Comparison of ENCODE assay signal across 8 cellular contexts in the genomic region with DNA sequence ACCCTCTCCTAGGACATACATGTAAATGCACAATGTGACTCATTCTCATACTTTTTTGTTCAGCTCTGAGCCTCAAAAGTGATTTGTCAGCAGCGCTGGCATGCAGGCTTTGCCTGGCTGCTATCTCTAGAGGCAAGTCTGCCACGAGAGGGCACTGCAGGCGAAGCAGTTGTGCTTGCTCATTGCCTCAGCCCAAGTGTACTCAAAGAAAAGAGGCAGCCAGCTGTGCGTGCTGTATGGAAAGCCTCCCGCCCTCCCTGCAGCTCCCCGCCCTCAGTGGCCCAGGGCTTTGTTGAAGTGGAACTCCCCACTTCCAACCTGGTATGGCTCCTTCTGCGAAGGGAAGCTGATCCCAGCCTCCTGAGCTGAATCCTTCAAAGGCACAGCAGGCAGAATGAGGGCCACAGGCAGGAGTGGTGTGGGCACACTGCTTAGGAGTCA. TPM values are rescaled to one million over a fixed set of nuclear protein-coding genes. Genes with fewer than 3 reads are reported as not detected.
A peak's percentile ranks its signal among the peaks of the same experiment; 100 is the strongest.
DNase-seq lines count a peak whose midpoint lies in the region; ATAC-seq lines count a peak whose summit lies in the region.

No MANE protein-coding gene starts in this region.

- peak; percentile 95 for DNase-seq in EL
- peak; percentile 87 to 91 for DNase-seq in NCI-H446 (lab: John Stamatoyannopoulos, UW)
- peak; percentile 68 to 70 for DNase-seq in activated CD4-positive, alpha-beta T cell treated with anti-CD3 and anti-CD28 coated beads for 4 hours
- peak; percentile 83 for DNase-seq in left lobe of liver (ENCODE audit: low spot score)
- DNase-seq in stimulated activated CD4-positive, alpha-beta T cell treated with anti-CD3 and anti-CD28 coated beads, Interleukin-2, amount 100 ng/mL, for 24 hours = peak; percentile 84 to 90

- peak; percentile 45 for ATAC-seq in HG03045 (IDR thresholded peaks at IDR 0.05; ENCODE audit: unreplicated experiment)
- peak; percentile 97 for ATAC-seq in left lobe of liver
- ATAC-seq in HG03175 (IDR thresholded peaks at IDR 0.05; ENCODE audit: unreplicated experiment) = no peak

- peak overlapping the region; percentile 90 for H3K27ac ChIP-seq in cingulate gyrus (ENCODE audit: low read depth, low read length)

RNA-seq across cellular contexts. Expression of a gene that starts 16.3 kb away (rescaled TPM):
- total RNA-seq in left lobe of liver = 18.8 TPM

RNA-seq across cellular contexts. Expression of a gene that starts 16.5 kb away (rescaled TPM):
- total RNA-seq in left lobe of liver = 34.0 TPM

RNA-seq across cellular contexts. Expression of a gene that starts 53.8 kb away (rescaled TPM):
- 1.7 TPM for total RNA-seq in left lobe of liver
